ENCODE assay signal across 8 cellular contexts in genomic region chr2:223797811-223798721, GRCh38. TPM values are rescaled to one million over a fixed set of nuclear protein-coding genes. Genes with fewer than 3 reads are reported as not detected.
DNase-seq lines count a peak whose midpoint lies in the region; ATAC-seq, FAIRE-seq and TF ChIP-seq lines count a peak whose summit lies in the region.

No MANE protein-coding gene starts in this region.

- no peak overlapping the region for H2AFZ ChIP-seq in GM12878 (ENCODE audit: control insufficient read depth, low read depth, low read length)

- POLR2A ChIA-PET in GM12878 (lab: Charles Lee) = interaction anchor here (0.7 kb wide), 1 partner anchor 9 kb away, joined by 3 read pairs; no protein-coding TSS in a partner anchor

- peak; percentile 49 for DNase-seq in AG20443 (ENCODE audit: low spot score)
- peak; percentile 12 for DNase-seq in NCI-H2107 (lab: John Stamatoyannopoulos, UW)
- peak; percentile 56 for DNase-seq in GM12878 (ENCODE audit: low read depth, low spot score)
- DNase-seq in kidney glomerular epithelial cell (lab: John Stamatoyannopoulos, UW) = peak; percentile 68
- DNase-seq in upper lobe of left lung = no peak
- DNase-seq in HuH-7.5 (ENCODE audit: low spot score) = no peak

- ATAC-seq in GM18861 (IDR thresholded peaks at IDR 0.05; ENCODE audit: unreplicated experiment) (peak; percentile 99), HG02943 (IDR thresholded peaks at IDR 0.05; ENCODE audit: low read depth, unreplicated experiment) (peak; percentile 99), GM12878 (peak; percentile 99), upper lobe of left lung (ENCODE audit: low FRiP score in 2 of 2) (peak in 1 of 2 donors; percentile 76)

- TF ChIP-seq RAD21 in GM12878 (IDR thresholded peaks at IDR 0.05; ENCODE audit: insufficient read depth, low read depth, low read length) = peak; percentile 68

- in situ Hi-C loops in GM12878 (cut with MboI) = no loop called here

- FAIRE-seq in GM12878 (lab: Jason Lieb, UNC) = peak; percentile 87

- CTCF ChIA-PET in GM12878 (lab: Yijun Ruan, JAX) = interaction anchor here (0.6 to 2.9 kb wide), 31 partner anchors 9 to 886 kb away, joined by 3 to 26 read pairs (median 4); no protein-coding TSS in a partner anchor

- H3K4me1 ChIP-seq in GM12878 (ENCODE audit: control insufficient read depth, insufficient read depth, low read length) (peaks cover 20% of the 10 kb centered on the region), upper lobe of left lung (no peaks in the 10 kb centered on the region)

- BruUV-seq in GM12878 (replicated peaks; lab: Mats Ljungman, UMichigan) = no TSS peak

- SMC1A ChIA-PET in GM12878 (lab: Charles Lee; ENCODE audit: uncharacterized antibody, unreplicated experiment) = interaction anchor here (0.5 to 2.4 kb wide), 24 partner anchors 9 to 826 kb away, joined by 3 to 10 read pairs (median 3); no protein-coding TSS in a partner anchor

- no peaks in the 10 kb centered on the region for H3K9me3 ChIP-seq in GM12878 (replicated peaks; ENCODE audit: control insufficient read depth, insufficient read depth, low read length)
- H3K9me3 ChIP-seq in upper lobe of left lung = no peaks in the 10 kb centered on the region

- H3K4me2 ChIP-seq in GM12878 (ENCODE audit: control insufficient read depth, insufficient read depth) = no peak overlapping the region

- RAD21 ChIA-PET in GM12878 (lab: Charles Lee; ENCODE audit: unreplicated experiment) = interaction anchor here (0.7 to 4.5 kb wide), 11 partner anchors 10 to 826 kb away, joined by 3 to 26 read pairs (median 4); no protein-coding TSS in a partner anchor

- H3K27ac ChIP-seq in GM12878 (ENCODE audit: control insufficient read depth, insufficient read depth) = no peak overlapping the region
- peak overlapping the region in 2 of 4 donors; percentile 10 to 21 for H3K27ac ChIP-seq in upper lobe of left lung

- 37% methylated on average over 4 of the region's 4 CpGs for WGBS in GM12878 (ENCODE audit: insufficient coverage, insufficient replicate concordance, low lambda C conversion rate, missing lambda C conversion rate)
- 72 to 80% methylated on average over 4 of the region's 4 CpGs for WGBS in upper lobe of left lung, 2 donors

- no peaks in the 10 kb centered on the region for H4K20me1 ChIP-seq in GM12878 (ENCODE audit: control insufficient read depth, insufficient read depth)

- no peak overlapping the region for H3K9ac ChIP-seq in GM12878 (ENCODE audit: control insufficient read depth, insufficient read depth, low read length)

- TF ChIP-seq EP300 in GM12878 (IDR thresholded peaks at IDR 0.05; ENCODE audit: borderline replicate concordance in 1 of 2, control insufficient read depth in 1 of 2, low read depth in 2 of 2, low read length in 2 of 2) (peak in 1 of 2 experiments; percentile 52; a peak in 2 of 4 replicates), upper lobe of left lung (IDR thresholded peaks at IDR 0.05) (no peak)

- H3K79me2 ChIP-seq in GM12878 (ENCODE audit: control insufficient read depth, insufficient read depth, low read length) = peaks cover 2% of the 10 kb centered on the region

- intact Hi-C loops in GM12878 (cut with micrococcal nuclease; ENCODE audit: unreplicated experiment) = loop anchor here (5.0 kb wide), 1 partner anchor 71 kb away; no protein-coding TSS in a partner anchor

- H3K27me3 ChIP-seq in GM12878 (replicated peaks in 1 of 2; ENCODE audit: control insufficient read depth in 2 of 2, insufficient read depth in 2 of 2, low read length in 1 of 2) = no peaks in the 10 kb centered on the region
- H3K27me3 ChIP-seq in upper lobe of left lung = no peaks in the 10 kb centered on the region

- TF ChIP-seq POLR2A in GM12878 (IDR thresholded peaks at IDR 0.05; ENCODE audit: low read depth, low read length) (no peak), upper lobe of left lung (IDR thresholded peaks at IDR 0.05) (no peak)

- H3K36me3 ChIP-seq in GM12878 (ENCODE audit: control insufficient read depth in 2 of 2, insufficient read depth in 2 of 2, low read length in 1 of 2) (no peaks in the 10 kb centered on the region), upper lobe of left lung (no peaks in the 10 kb centered on the region)

- no peak overlapping the region for H3K4me3 ChIP-seq in GM12878
- no peak overlapping the region for H3K4me3 ChIP-seq in upper lobe of left lung

- TF ChIP-seq CTCF in GM12878 (IDR thresholded peaks at IDR 0.05 in 2 of 3, conservative IDR thresholded peaks at IDR 0.05 in 1 of 3; ENCODE audit: control insufficient read depth in 2 of 3, extremely low read depth in 1 of 3, insufficient read depth in 1 of 3, low read depth in 3 of 3, low read length in 3 of 3) = peak in 2 of 3 experiments; percentile 18 to 55; a peak in 2 of 6 replicates
- TF ChIP-seq CTCF in upper lobe of left lung (IDR thresholded peaks at IDR 0.05) = peak in 5 of 6 experiments; percentile 29 to 68 (median 42)

TF ChIP-seq in GM12878, 131 proteins besides CTCF, POLR2A, EP300 and RAD21 (continues in another document):
- TF ChIP-seq DPF2 (IDR thresholded peaks at IDR 0.05) (peak; percentile 64; the same call in 1 of the 2 replicates), RELB (IDR thresholded peaks at IDR 0.05; ENCODE audit: low read depth) (peak; percentile 32; the same call in 1 of the 2 replicates), PRDM15 (CRISPR knock-in tag; IDR thresholded peaks at IDR 0.05) (no peak), SP1 (IDR thresholded peaks at IDR 0.05; ENCODE audit: low read depth, low read length) (no peak), LARP7 (IDR thresholded peaks at IDR 0.05) (no peak), SIN3A (IDR thresholded peaks at IDR 0.05; ENCODE audit: low read depth, low read length) (no peak), PKNOX1 (IDR thresholded peaks at IDR 0.05) (peak; percentile 84), HCFC1 (IDR thresholded peaks at IDR 0.05; ENCODE audit: low read length) (no peak)

RNA-seq across cellular contexts. Expression of gene AP1S3, which starts 39.3 kb away (rescaled TPM):
- total RNA-seq in GM12878 (2013; cell fraction: nucleolus; rRNA removed) = 17.5 and 22.9 TPM in 2 replicates
- total RNA-seq in GM12878 (2014; rRNA removed) = 5.6 and 6.9 TPM in 2 replicates
- total RNA-seq in GM12878 (2014; rRNA removed; fragmentation: Illumina TruSeq; extraction: Trizol) = 9.2 and 9.5 TPM in 2 replicates
- 7.6 and 9.2 TPM in 2 replicates for total RNA-seq in GM12878 (2021)
- polyA plus RNA-seq in GM12878 (2011; ENCODE audit: low read depth) = 5.0 TPM
- 8.4 and 13.9 TPM in 2 replicates for polyA plus RNA-seq in GM12878 (2011; rRNA removed)
- polyA plus RNA-seq in GM12878 (2011; cell fraction: cytosol; rRNA removed) = 3.1 and 3.7 TPM in 2 replicates
- 1.5 and 2.2 TPM in 2 replicates for polyA plus RNA-seq in GM12878 (2011; cell fraction: nucleus; rRNA removed)
- polyA plus RNA-seq in GM12878 (2012) = 8.8 and 10.6 TPM in 2 replicates
- polyA plus RNA-seq in GM12878 (2014; fragmentation: Illumina TruSeq; extraction: Trizol) = 9.7 and 10.6 TPM in 2 replicates
- 1 to 10 TPM; 2.6 to 3.3 TPM for polyA plus RNA-seq in GM12878 (2014; fragmentation: Nextera tagmentation; extraction: Ambion mirVana)
- polyA plus RNA-seq in GM12878 (2014; rRNA removed) = 11.5 and 11.8 TPM in 2 replicates
- polyA plus RNA-seq in GM12878 (2016; fragmentation: Nextera tagmentation; extraction: Ambion mirVana) = 10 to 100 TPM; 13.0 to 14.3 TPM
- 2.8 and 3.2 TPM in 2 replicates for polyA minus RNA-seq in GM12878 (2011; rRNA and poly(A)+ RNA removed)
- polyA minus RNA-seq in GM12878 (2011; cell fraction: cytosol; rRNA and poly(A)+ RNA removed) = 3.3 and 6.9 TPM in 2 replicates
- 4.8 and 8.1 TPM in 2 replicates for polyA minus RNA-seq in GM12878 (2011; cell fraction: nucleus; rRNA and poly(A)+ RNA removed)
- total RNA-seq in upper lobe of left lung = 10 to 100 TPM in 4 of 6 donors, 1 to 10 TPM in 2; 2.1 to 23.2 (median 11.5) TPM

Comparison
In these comparisons a context has a peak if more than half of its experiments do, and no peak if none do; other contexts are left out.
1. DNase-seq: peak in AG20443 (single experiment), NCI-H2107 (single experiment), GM12878 (single experiment) and kidney glomerular epithelial cell (single experiment); none in upper lobe of left lung (0 of 2) and HuH-7.5 (single experiment).